12 cellular contexts compared by ENCODE assay signal in genomic region chr12:121145221-121145620, GRCh38. TPM values are rescaled to one million over a fixed set of nuclear protein-coding genes. Genes with fewer than 3 reads are reported as not detected.
DNase-seq lines count a peak whose midpoint lies in the region; ATAC-seq and TF ChIP-seq lines count a peak whose summit lies in the region.
"Had no signal": no experiment of that assay in that cellular context is flagged by ENCODE, and none has a peak within 500 bp of the region (broad histone marks: within the 10 kb centered on the region; RNA-seq: fewer than 3 reads in every experiment).

No MANE protein-coding gene starts in this region.

- H3K27ac ChIP-seq in upper lobe of right lung (peak overlapping the region; percentile 85), RWPE1 (no peak overlapping the region)
- H3K27ac ChIP-seq: BLaER1 had no signal

- H3K9me3 Mint-ChIP-seq in activated B cell treated with CpG ODN at 0.5 μM for 24 hours, result no peaks in the 10 kb centered on the region
- H3K9me3 Mint-ChIP-seq: IgD-negative memory B cell had no signal

- H3K4me3 Mint-ChIP-seq in activated B cell treated with CpG ODN at 0.5 μM for 24 hours, result no peak overlapping the region

- H3K36me3 Mint-ChIP-seq in activated B cell treated with CpG ODN at 0.5 μM for 24 hours (ENCODE audit: low read depth), result no peaks in the 10 kb centered on the region

- TF ChIP-seq CTCF in activated B cell treated with CpG ODN at 0.5 μM for 24 hours (IDR thresholded peaks at IDR 0.05), result no peak
- no peak for TF ChIP-seq CTCF in epithelial cell of esophagus (IDR thresholded peaks at IDR 0.05; ENCODE audit: insufficient read depth, low read depth, low read length, missing control alignments)
- TF ChIP-seq CTCF in upper lobe of right lung (IDR thresholded peaks at IDR 0.05), result no peak
- no peak for TF ChIP-seq CTCF in RWPE1 (conservative IDR thresholded peaks at IDR 0.05; ENCODE audit: low read depth)

- H3K9me3 ChIP-seq in upper lobe of right lung, result no peaks in the 10 kb centered on the region
- H3K9me3 ChIP-seq: stomach had no signal

- no peak for ATAC-seq in activated B cell treated with CpG ODN at 0.5 μM for 24 hours (ENCODE audit: low read depth)
- ATAC-seq in upper lobe of right lung, result peak; percentile 75
- no peak for ATAC-seq in GM21529 (IDR thresholded peaks at IDR 0.05; ENCODE audit: unreplicated experiment)

- DNase-seq in stimulated activated CD4-positive, alpha-beta T cell treated with anti-CD3 and anti-CD28 coated beads, Interleukin-15, amount 100 ng/mL, for 24 hours, result peak; percentile 56
- DNase-seq in stimulated activated CD4-positive, alpha-beta T cell treated with anti-CD3 and anti-CD28 coated beads, Interleukin-2, amount 100 ng/mL, for 48 hours, result no peak
- DNase-seq in activated B cell treated with CpG ODN at 0.5 μM for 24 hours, result no peak
- peak; percentile 44 for DNase-seq in epithelial cell of esophagus (ENCODE audit: low read depth)
- DNase-seq in upper lobe of right lung, result no peak
- DNase-seq in occipital lobe (lab: John Stamatoyannopoulos, UW), result no peak
- no peak for DNase-seq in RWPE1 (ENCODE audit: low spot score)
- DNase-seq: NCI-H526, stomach had no signal

- POLR2A ChIA-PET in activated B cell treated with CpG ODN at 0.5 μM for 24 hours (lab: Charles Lee), result interaction anchor here (1.2 to 1.4 kb wide), 3 partner anchors 14 to 65 kb away, joined by 3 to 5 read pairs (median 3); no protein-coding TSS in a partner anchor
- POLR2A ChIA-PET in RWPE1 (lab: Yijun Ruan, JAX; ENCODE audit: low non-redundant PET), result no interaction called here

- no peaks in the 10 kb centered on the region for H3K27me3 ChIP-seq in upper lobe of right lung
- H3K27me3 ChIP-seq: BLaER1, stomach had no signal

- intact Hi-C loops in activated B cell treated with CpG ODN at 0.5 μM for 24 hours (cut with micrococcal nuclease) (no loop called here), upper lobe of right lung (cut with DNase I) (no loop called here)

- CTCF ChIA-PET in activated B cell treated with CpG ODN at 0.5 μM for 24 hours (lab: Charles Lee) (no interaction called here), RWPE1 (lab: Yijun Ruan, JAX) (no interaction called here)

- H3K27ac Mint-ChIP-seq in activated B cell treated with CpG ODN at 0.5 μM for 24 hours, result peak overlapping the region; percentile 9

- no peak overlapping the region for H3K4me3 ChIP-seq in epithelial cell of esophagus (ENCODE audit: low read length)
- H3K4me3 ChIP-seq in upper lobe of right lung, result no peak overlapping the region
- H3K4me3 ChIP-seq: BLaER1, stomach had no signal

- no peaks in the 10 kb centered on the region for H3K4me1 ChIP-seq in upper lobe of right lung
- H3K4me1 ChIP-seq: stomach had no signal

- H3K36me3 ChIP-seq in upper lobe of right lung, result no peaks in the 10 kb centered on the region
- H3K36me3 ChIP-seq: stomach had no signal

- peaks cover 24% of the 10 kb centered on the region for H3K4me1 Mint-ChIP-seq in activated B cell treated with CpG ODN at 0.5 μM for 24 hours

- H3K27me3 Mint-ChIP-seq in activated B cell treated with CpG ODN at 0.5 μM for 24 hours, result no peaks in the 10 kb centered on the region

RNA-seq across cellular contexts. Expression of gene P2RX7, which starts 12.5 kb away (rescaled TPM):
- 2.7 and 5.3 TPM in 2 replicates for total RNA-seq in activated B cell treated with CpG ODN at 0.5 μM for 24 hours
- total RNA-seq in upper lobe of right lung, result 20.1 TPM
- 2.7 TPM for total RNA-seq in occipital lobe

Comparison
In these comparisons a context has a peak if more than half of its experiments do, and no peak if none do; other contexts are left out.
1. DNase-seq: peak in stimulated activated CD4-positive, alpha-beta T cell treated with anti-CD3 and anti-CD28 coated beads, Interleukin-15, amount 100 ng/mL, for 24 hours (single experiment) and epithelial cell of esophagus (single experiment); none in stimulated activated CD4-positive, alpha-beta T cell treated with anti-CD3 and anti-CD28 coated beads, Interleukin-2, amount 100 ng/mL, for 48 hours (0 of 2), activated B cell treated with CpG ODN at 0.5 μM for 24 hours (single experiment), upper lobe of right lung (single experiment), occipital lobe (single experiment) and RWPE1 (single experiment).